9 cellular contexts compared by ENCODE assay signal in the genomic region with DNA sequence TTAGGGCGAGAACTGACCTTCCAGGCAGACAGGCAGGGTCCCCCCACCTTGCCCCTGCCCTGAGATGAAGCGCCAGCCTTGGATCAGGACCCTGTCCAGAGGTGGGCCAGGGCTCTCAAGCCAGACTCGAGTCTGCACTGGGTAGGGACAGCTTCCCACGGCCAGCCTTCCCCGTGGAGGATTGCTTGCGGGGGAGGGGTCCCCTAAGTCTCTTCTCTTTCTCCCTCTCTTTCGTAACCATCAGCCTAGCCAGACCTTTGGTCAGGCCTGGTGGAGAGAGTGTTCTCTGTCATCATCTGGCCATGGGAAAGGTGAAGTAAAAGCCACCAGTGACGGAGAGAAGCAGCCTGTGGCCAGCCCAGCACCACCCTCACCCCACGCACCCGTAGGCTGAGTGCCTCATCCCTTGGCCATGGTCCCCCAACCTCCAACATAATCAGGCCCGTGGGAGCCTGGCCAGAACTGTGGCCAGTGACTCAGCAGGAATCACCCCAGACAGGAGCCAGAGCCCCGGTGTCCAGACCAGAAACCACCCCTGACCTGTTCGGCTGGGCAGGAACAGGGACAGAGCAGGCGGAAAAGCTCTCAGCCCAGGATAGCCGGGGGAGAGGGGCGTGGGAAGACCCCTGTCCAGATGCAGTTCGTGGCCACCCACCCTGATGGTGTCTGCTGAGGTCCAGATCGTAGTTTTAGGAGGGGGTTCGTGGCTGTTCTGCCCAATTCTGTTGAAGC. TPM values are rescaled to one million over a fixed set of nuclear protein-coding genes. Genes with fewer than 3 reads are reported as not detected.
A peak's percentile ranks its signal among the peaks of the same experiment; 100 is the strongest.
DNase-seq lines count a peak whose midpoint lies in the region; ATAC-seq and TF ChIP-seq lines count a peak whose summit lies in the region.
"Had no signal": no experiment of that assay in that cellular context is flagged by ENCODE, and none has a peak within 500 bp of the region (broad histone marks: within the 10 kb centered on the region; RNA-seq: fewer than 3 reads in every experiment).

No MANE protein-coding gene starts in this region.

- intact Hi-C loops in body of pancreas (cut with DNase I) (no loop called here), tibial artery (cut with DNase I; ENCODE audit: low total_unique reads) (no loop called here)

- no peaks in the 10 kb centered on the region for H3K27me3 ChIP-seq in body of pancreas
- no peaks in the 10 kb centered on the region for H3K27me3 ChIP-seq in tibial artery

- TF ChIP-seq CTCF in body of pancreas (IDR thresholded peaks at IDR 0.05) (no peak), tibial artery (IDR thresholded peaks at IDR 0.05) (no peak)

- DNase-seq in HT1080 (ENCODE audit: low read depth): peak; percentile 88
- peak; percentile 40 to 68 (median 52) for DNase-seq in body of pancreas
- peak; percentile 81 for DNase-seq in left lobe of liver (ENCODE audit: low spot score)
- peak; percentile 78 to 92 for DNase-seq in tibial artery
- DNase-seq in T-helper 9 cell: no peak
- no peak for DNase-seq in activated CD4-positive, alpha-beta T cell treated with anti-CD3 and anti-CD28 coated beads, Interleukin-2, amount 50 U/mL, for 48 hours
- no peak for DNase-seq in central memory CD4-positive, alpha-beta T cell
- DNase-seq in stimulated activated naive CD8-positive, alpha-beta T cell treated with anti-CD3 and anti-CD28 coated beads, Interleukin-15, Interleukin-2, amounts not matched to agents 100 U/mL and 50 U/mL, for 24 hours: no peak
- DNase-seq: activated naive CD4-positive, alpha-beta T cell treated with anti-CD3 and anti-CD28 coated beads, Interleukin-2, amount 10 ng/mL, durations not matched to agents 7 days and 5 days had no signal

- TF ChIP-seq POLR2A in body of pancreas (IDR thresholded peaks at IDR 0.05): no peak

- H3K9me3 ChIP-seq in body of pancreas (no peaks in the 10 kb centered on the region), tibial artery (no peaks in the 10 kb centered on the region)

- H3K36me3 ChIP-seq in body of pancreas (replicated peaks in 1 of 2; ENCODE audit: insufficient read depth in 1 of 2, low read depth in 2 of 2): no peaks in the 10 kb centered on the region
- no peaks in the 10 kb centered on the region for H3K36me3 ChIP-seq in tibial artery

- H3K4me1 ChIP-seq in body of pancreas (no peaks in the 10 kb centered on the region), tibial artery (peaks cover 9 to 76% (median 56%) of the 10 kb centered on the region in 4 donors)

- peak; percentile 58 for ATAC-seq in body of pancreas
- ATAC-seq in left lobe of liver: peak; percentile 82
- ATAC-seq in stimulated activated naive CD8-positive, alpha-beta T cell treated with anti-CD3 and anti-CD28 coated beads, Interleukin-15, Interleukin-2, amounts not matched to agents 100 U/mL and 50 U/mL, for 24 hours: no peak

- no peak overlapping the region for H3K4me3 ChIP-seq in body of pancreas
- H3K4me3 ChIP-seq in tibial artery: no peak overlapping the region

- 42 to 64% methylated on average over 11 to 19 of the region's 19 CpGs for WGBS in body of pancreas, 2 donors

- H3K27ac ChIP-seq in body of pancreas (peak overlapping the region in 2 of 4 donors; percentile 12 to 53), tibial artery (peak overlapping the region; percentile 31 to 65)

RNA-seq across cellular contexts. Expression of a gene that starts 47.1 kb away (rescaled TPM):
- 2.1 and 3.2 TPM in 2 replicates for total RNA-seq in HT1080 (2014; rRNA removed; shearing (Covaris generic))
- 7.0 and 8.3 TPM in 2 replicates for polyA plus RNA-seq in HT1080 (2015; cell fraction: cytosol; rRNA removed)
- 5.7 and 7.6 TPM in 2 replicates for polyA plus RNA-seq in HT1080 (2015; cell fraction: nucleus; rRNA removed)
- total RNA-seq in body of pancreas (1 to 10 TPM in 1 of 2 donors, under 1 TPM in 1; 0.78 to 3.3 TPM), left lobe of liver (0.75 TPM)

Comparison
In these comparisons a context has a peak if more than half of its experiments do, and no peak if none do; other contexts are left out.
1. DNase-seq: peak in HT1080 (single experiment), body of pancreas (4 of 4), left lobe of liver (single experiment) and tibial artery (2 of 2); none in T-helper 9 cell (single experiment), activated CD4-positive, alpha-beta T cell treated with anti-CD3 and anti-CD28 coated beads, Interleukin-2, amount 50 U/mL, for 48 hours (0 of 2), central memory CD4-positive, alpha-beta T cell (single experiment) and stimulated activated naive CD8-positive, alpha-beta T cell treated with anti-CD3 and anti-CD28 coated beads, Interleukin-15, Interleukin-2, amounts not matched to agents 100 U/mL and 50 U/mL, for 24 hours (single experiment).